26 cellular contexts compared by ENCODE assay signal in genomic region chr1:184598403-184598802, GRCh38.
"Had no signal": no experiment of that assay in that cellular context is flagged by ENCODE, and none has a peak within 500 bp of the region (broad histone marks: within the 10 kb centered on the region; RNA-seq: fewer than 3 reads in every experiment).

No MANE protein-coding gene starts in this region.

- H3K27me3 ChIP-seq: adrenal gland, MG63, Peyer's patch had no signal

- H3K36me3 Mint-ChIP-seq: activated naive CD8-positive, alpha-beta T cell treated with anti-CD3 and anti-CD28 coated beads, Interleukin-2, amount 10 ng/mL, durations not matched to agents 7 days and 5 days; T-cell had no signal

- H3K9me3 ChIP-seq: adrenal gland, MG63, Peyer's patch had no signal

- DNase-seq: activated CD4-positive, alpha-beta T cell treated with anti-CD3 and anti-CD28 coated beads for 4 hours; activated CD8-positive, alpha-beta memory T cell treated with anti-CD3 and anti-CD28 coated beads, Interleukin-2, amount 50 U/mL, for 48 hours; activated CD8-positive, alpha-beta T cell treated with anti-CD3 and anti-CD28 coated beads, Interleukin-2, amount 10 ng/mL, durations not matched to agents 7 days and 5 days; activated naive CD4-positive, alpha-beta T cell treated with anti-CD3 and anti-CD28 coated beads, Interleukin-2, amount 50 U/mL, for 16 hours; activated naive CD8-positive, alpha-beta T cell treated with anti-CD3 and anti-CD28 coated beads, Interleukin-2, amount 10 ng/mL, durations not matched to agents 7 days and 5 days; activated T-cell treated with anti-CD3 and anti-CD28 coated beads, Interleukin-2, amount 50 U/mL, for 1 hour; adrenal gland; anterior cingulate cortex; MG63; MV-4-11; NCI-H1092 treated with DMSO at 0.1 percent for 48 hours; NCI-H1417 treated with DMSO at 0.1 percent for 48 hours; NCI-H1694; NCI-H2029; NCI-H510A treated with DMSO at 0.1 percent for 48 hours; NCI-H69; NK-92 treated with Interleukin-12 subunit alpha and Interleukin-12 subunit beta, amount 100 ng/mL, for 24 hours; Peyer's patch; SHP77 treated with DMSO at 0.1 percent for 48 hours; T-cell; T-helper 2 cell; T1000 had no signal

- H3K4me2 ChIP-seq: KMS-11 had no signal

- H3K4me3 Mint-ChIP-seq: activated CD8-positive, alpha-beta T cell treated with anti-CD3 and anti-CD28 coated beads, Interleukin-2, amount 10 ng/mL, durations not matched to agents 7 days and 5 days; activated naive CD8-positive, alpha-beta T cell treated with anti-CD3 and anti-CD28 coated beads, Interleukin-2, amount 10 ng/mL, durations not matched to agents 7 days and 5 days; T-cell had no signal

- H3K27me3 Mint-ChIP-seq: activated naive CD8-positive, alpha-beta T cell treated with anti-CD3 and anti-CD28 coated beads, Interleukin-2, amount 10 ng/mL, durations not matched to agents 7 days and 5 days had no signal

- H3K27ac ChIP-seq: adrenal gland, KMS-11, RWPE1 had no signal

- H3K4me3 ChIP-seq: adrenal gland, MG63, Peyer's patch had no signal

- H3K36me3 ChIP-seq: adrenal gland had no signal

- H3K9me3 Mint-ChIP-seq: activated naive CD8-positive, alpha-beta T cell treated with anti-CD3 and anti-CD28 coated beads, Interleukin-2, amount 10 ng/mL, durations not matched to agents 7 days and 5 days; T-cell had no signal

- H3K9ac ChIP-seq: KMS-11 had no signal

- H3K27ac Mint-ChIP-seq: activated CD8-positive, alpha-beta T cell treated with anti-CD3 and anti-CD28 coated beads, Interleukin-2, amount 10 ng/mL, durations not matched to agents 7 days and 5 days; activated naive CD8-positive, alpha-beta T cell treated with anti-CD3 and anti-CD28 coated beads, Interleukin-2, amount 10 ng/mL, durations not matched to agents 7 days and 5 days; T-cell had no signal

- ATAC-seq: activated CD4-positive, CD25-positive, alpha-beta regulatory T cell treated with anti-CD3 and anti-CD28 coated beads, Interleukin-2, amount 50 U/mL, for 24 hours; activated CD8-positive, alpha-beta T cell treated with anti-CD3 and anti-CD28 coated beads, Interleukin-2, amount 10 ng/mL, durations not matched to agents 7 days and 5 days; HepG2; T-cell had no signal

- H3K4me1 Mint-ChIP-seq: activated naive CD8-positive, alpha-beta T cell treated with anti-CD3 and anti-CD28 coated beads, Interleukin-2, amount 10 ng/mL, durations not matched to agents 7 days and 5 days; T-cell had no signal
